11 cellular contexts compared by ENCODE assay signal in the genomic region with DNA sequence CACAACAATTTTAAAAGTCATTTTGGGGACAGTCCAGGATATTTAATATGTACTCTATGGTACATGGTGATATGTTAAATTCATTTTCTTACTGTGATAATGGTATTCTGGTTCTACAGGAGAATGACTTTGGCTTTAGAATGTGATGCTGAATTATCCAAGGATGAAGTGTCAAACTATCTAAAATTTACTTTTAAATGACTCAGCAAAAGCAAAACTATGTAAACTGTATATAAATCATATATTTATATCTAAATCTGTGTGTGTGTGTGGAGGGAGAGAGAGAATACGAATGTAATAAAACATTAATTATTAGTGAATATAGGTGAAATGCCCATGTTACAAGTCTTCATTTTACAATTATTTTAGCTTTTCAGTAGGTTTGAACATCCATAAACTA.
"Had no signal": no experiment of that assay in that cellular context is flagged by ENCODE, and none has a peak within 500 bp of the region (broad histone marks: within the 10 kb centered on the region; RNA-seq: fewer than 3 reads in every experiment).

No MANE protein-coding gene starts in this region.

- ATAC-seq: GM23338, HCT116 had no signal

- H3K27ac Mint-ChIP-seq: GM23338, H9, HFFc6 had no signal

- H3K4me3 Mint-ChIP-seq: GM23338, H9, HFFc6 had no signal

- H3K4me3 ChIP-seq: GM23248, GM23338, HAP-1 had no signal

- H3K4me2 ChIP-seq: GM23338 had no signal

- H3K9ac ChIP-seq: GM23248 had no signal

- H3K4me1 Mint-ChIP-seq: GM23338, H9 had no signal

- DNase-seq: GM23248, GOT3, H7, H9, HCEC 1CT, HFFc6 had no signal

- H3K27ac ChIP-seq: GM23248 had no signal

- H3K4me1 ChIP-seq: HAP-1 had no signal

- H2AFZ ChIP-seq: GM23248, GM23338 had no signal

- H3K9me3 ChIP-seq: HAP-1 had no signal

- H3K36me3 ChIP-seq: HAP-1 had no signal

- H3K9me3 Mint-ChIP-seq: GM23338, H9 had no signal

- FAIRE-seq: H1, H54 had no signal
